ENCODE assay signal across 8 cellular contexts in genomic region chr16:46689492-46690280, GRCh38. TPM values are rescaled to one million over a fixed set of nuclear protein-coding genes. Genes with fewer than 3 reads are reported as not detected.
DNase-seq lines count a peak whose midpoint lies in the region; ATAC-seq and TF ChIP-seq lines count a peak whose summit lies in the region.

A gene with protein sequence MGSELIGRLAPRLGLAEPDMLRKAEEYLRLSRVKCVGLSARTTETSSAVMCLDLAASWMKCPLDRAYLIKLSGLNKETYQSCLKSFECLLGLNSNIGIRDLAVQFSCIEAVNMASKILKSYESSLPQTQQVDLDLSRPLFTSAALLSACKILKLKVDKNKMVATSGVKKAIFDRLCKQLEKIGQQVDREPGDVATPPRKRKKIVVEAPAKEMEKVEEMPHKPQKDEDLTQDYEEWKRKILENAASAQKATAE (plus strand): TSS chr16:46689659. CDS start chr16:46689706, 47 bp downstream.

- POLR2A ChIA-PET in PC-9 (lab: Charles Lee; ENCODE audit: unreplicated experiment) = interaction anchor here (0.6 to 0.9 kb wide), 2 partner anchors 140 to 452 kb away, joined by 5 to 23 read pairs; no protein-coding TSS in a partner anchor

- BruUV-seq in PC-9 (replicated peaks; lab: Mats Ljungman, UMichigan) = TSS peak; percentile 53

- H3K9me3 ChIP-seq in PC-9 (ENCODE audit: insufficient read depth, low read depth) (no peaks in the 10 kb centered on the region), esophagus muscularis mucosa (no peaks in the 10 kb centered on the region)

- no peaks in the 10 kb centered on the region for H3K9me3 Mint-ChIP-seq in activated T-cell treated with anti-CD3 and anti-CD28 coated beads, Interleukin-2, amount 50 U/mL, for 24 hours

- peak; percentile 61; the same call in 1 of the 2 replicates for TF ChIP-seq CTCF in PC-9 (conservative IDR thresholded peaks at IDR 0.05)
- peak in 1 of 3 experiments; percentile 9 for TF ChIP-seq CTCF in esophagus muscularis mucosa (IDR thresholded peaks at IDR 0.05)

- peak within 1 kb of the TSS; percentile 91 for H3K4me3 ChIP-seq in Jurkat, Clone E6-1 (ENCODE audit: low read length)
- H3K4me3 ChIP-seq in PC-9 (peak within 1 kb of the TSS; percentile 73), esophagus muscularis mucosa (peak within 1 kb of the TSS; percentile 75 to 89 (median 80))

- peak; percentile 90 for DNase-seq in DMS79 (lab: John Stamatoyannopoulos, UW)
- DNase-seq in Jurkat, Clone E6-1 (ENCODE audit: low read depth, low spot score) = peak; percentile 94
- peak; percentile 90 to 95 for DNase-seq in PC-9
- peak; percentile 96 for DNase-seq in activated T-cell treated with anti-CD3 and anti-CD28 coated beads, Interleukin-2, amount 50 U/mL, for 24 hours
- peak; percentile 100 for DNase-seq in esophagus muscularis mucosa (ENCODE audit: extremely low spot score)
- peak; percentile 97 for DNase-seq in myocyte (ENCODE audit: low read depth)
- peak; percentile 94 to 95 for DNase-seq in stimulated activated CD8-positive, alpha-beta memory T cell treated with anti-CD3 and anti-CD28 coated beads, Interleukin-7, amount 100 ng/mL, for 4 hours (ENCODE audit: low read depth in 2 of 2)

- peak; percentile 68 for ATAC-seq in GM21576 (IDR thresholded peaks at IDR 0.05; ENCODE audit: unreplicated experiment)

- H2AFZ ChIP-seq in PC-9 = peak within 1 kb of the TSS; percentile 95

- no peak within 1 kb of the TSS for H3K27ac Mint-ChIP-seq in activated T-cell treated with anti-CD3 and anti-CD28 coated beads, Interleukin-2, amount 50 U/mL, for 24 hours

- no peak for TF ChIP-seq POLR2A in esophagus muscularis mucosa (IDR thresholded peaks at IDR 0.05; ENCODE audit: low read depth)

- H3K9me2 ChIP-seq in PC-9 (ENCODE audit: insufficient read depth) = 0 out of 2 replicates have a peak, but pooled peaks cover 3% of the 10 kb centered on the region

- no peaks in the 10 kb centered on the region for H3K27me3 ChIP-seq in PC-9 (ENCODE audit: insufficient read depth, low read depth)
- no peaks in the 10 kb centered on the region for H3K27me3 ChIP-seq in esophagus muscularis mucosa

- no peak for TF ChIP-seq EP300 in esophagus muscularis mucosa (IDR thresholded peaks at IDR 0.05)

- intact Hi-C loops in PC-9 (cut with micrococcal nuclease; ENCODE audit: unreplicated experiment) = loop anchor here (1.0 to 5.0 kb wide), 4 partner anchors 68 to 195 kb away; partner anchors contain the start of genes C16orf87 and GPT2
- intact Hi-C loops in esophagus muscularis mucosa (cut with DNase I) = loop anchor here (5.0 to 10.0 kb wide), 2 partner anchors 105 to 138 kb away; no protein-coding TSS in a partner anchor

- H3K4me1 ChIP-seq in PC-9 (replicated peaks; ENCODE audit: insufficient read depth) (peaks cover 34% of the 10 kb centered on the region), esophagus muscularis mucosa (peaks cover 33 to 44% (median 38%) of the 10 kb centered on the region in 4 donors)

- H3K79me2 ChIP-seq in PC-9 (ENCODE audit: low read depth) = peaks cover 72% of the 10 kb centered on the region

- H3K36me3 ChIP-seq in PC-9 (ENCODE audit: low read depth) = peaks cover 8% of the 10 kb centered on the region; the same call in 1 of the 2 replicates
- no peaks in the 10 kb centered on the region for H3K36me3 ChIP-seq in esophagus muscularis mucosa

- peaks cover 18% of the 10 kb centered on the region; the same call in 1 of the 2 replicates for H3F3A ChIP-seq in PC-9 (ENCODE audit: insufficient read depth, low read depth)

- peaks cover 50% of the 10 kb centered on the region for H3K4me1 Mint-ChIP-seq in activated T-cell treated with anti-CD3 and anti-CD28 coated beads, Interleukin-2, amount 50 U/mL, for 24 hours (ENCODE audit: low read depth)

- H3K36me3 Mint-ChIP-seq in activated T-cell treated with anti-CD3 and anti-CD28 coated beads, Interleukin-2, amount 50 U/mL, for 24 hours (ENCODE audit: low read depth) = peaks cover 3% of the 10 kb centered on the region

- no peak within 1 kb of the TSS for H3K4me3 Mint-ChIP-seq in activated T-cell treated with anti-CD3 and anti-CD28 coated beads, Interleukin-2, amount 50 U/mL, for 24 hours

- CTCF ChIA-PET in PC-9 (lab: Charles Lee) = interaction anchor here (0.6 kb wide), 3 partner anchors 12 to 113 kb away, joined by 3 to 8 read pairs (median 6); no protein-coding TSS in a partner anchor

- no peaks in the 10 kb centered on the region for H3K27me3 Mint-ChIP-seq in activated T-cell treated with anti-CD3 and anti-CD28 coated beads, Interleukin-2, amount 50 U/mL, for 24 hours

- H3K4me2 ChIP-seq in PC-9 = peak within 1 kb of the TSS; percentile 95

- H3K27ac ChIP-seq in PC-9 (peak within 1 kb of the TSS; percentile 74), esophagus muscularis mucosa (replicated peaks in 1 of 4) (peak within 1 kb of the TSS; percentile 87 to 93 (median 90))

- H4K20me1 ChIP-seq in PC-9 (ENCODE audit: insufficient read depth) = peaks cover 38% of the 10 kb centered on the region

- 0% methylated on average over 48 of the region's 73 CpGs for WGBS in esophagus muscularis mucosa

RNA-seq across cellular contexts. Expression of the gene that starts here (rescaled TPM):
- polyA plus RNA-seq in Jurkat, Clone E6-1 (2012; ENCODE audit: insufficient read depth, insufficient read length) = 83.8 TPM
- total RNA-seq in PC-9 (2021) = 27.4 and 36.0 TPM in 2 replicates
- total RNA-seq in esophagus muscularis mucosa = under 1 TPM; 0.32 to 0.99 (median 0.67) TPM
- 2.4 and 5.6 TPM in 2 replicates for total RNA-seq in myocyte
- 2.1 TPM for polyA plus RNA-seq in myocyte (2012)

Comparison
In these comparisons a context has a peak if more than half of its experiments do, and no peak if none do; other contexts are left out.
1. Peak in every context shown above with its lines: DNase-seq, ATAC-seq, H3K4me3 ChIP-seq and H3K27ac ChIP-seq.
2. Peak in DNase-seq, H3K4me3 ChIP-seq and H3K27ac ChIP-seq in esophagus muscularis mucosa; RNA of the gene not detected or under 1 TPM.